8 cellular contexts compared by ENCODE assay signal in the genomic region with DNA sequence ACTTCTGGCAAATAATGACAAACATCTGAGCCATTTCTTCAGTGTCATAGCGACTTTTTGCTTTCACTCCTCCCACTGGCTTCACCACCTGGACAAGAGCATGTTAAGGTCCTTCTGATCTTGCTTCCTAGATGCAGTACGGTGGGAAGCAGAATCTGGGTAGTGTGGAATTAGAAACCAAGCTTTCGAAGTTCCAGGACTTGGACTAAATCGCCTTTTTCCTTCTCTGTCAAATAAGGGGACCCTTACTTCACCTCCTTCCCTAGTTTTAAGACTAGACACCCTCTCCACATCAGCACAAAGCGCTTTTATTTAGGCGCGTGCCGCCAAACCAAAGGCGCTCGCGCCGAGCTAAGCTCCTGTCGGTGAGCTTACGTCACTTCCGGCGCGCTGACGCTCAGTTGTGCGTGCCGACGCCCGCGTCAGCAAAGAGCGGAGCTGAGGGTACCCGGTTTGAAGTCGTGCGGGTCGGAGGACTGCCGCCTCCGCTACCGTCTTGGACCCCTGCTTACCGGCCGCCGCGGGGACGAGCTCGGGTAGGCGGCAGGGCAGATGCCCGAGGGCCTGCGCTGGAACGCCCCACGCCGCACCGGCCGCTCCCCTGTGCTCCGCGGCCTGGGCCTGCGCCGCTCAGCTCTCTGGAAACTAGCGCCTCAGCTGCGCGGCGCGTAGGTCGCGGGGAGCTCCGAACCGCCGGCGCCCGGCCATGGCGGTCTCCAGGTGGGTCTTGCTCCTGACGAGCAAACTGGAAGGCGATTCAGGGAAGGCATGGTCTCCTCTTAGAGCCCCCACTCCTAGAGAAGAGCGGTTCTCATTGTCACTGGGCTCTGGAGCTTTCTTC. TPM values are rescaled to one million over a fixed set of nuclear protein-coding genes. Genes with fewer than 3 reads are reported as not detected.
DNase-seq lines count a peak whose midpoint lies in the region; ATAC-seq and TF ChIP-seq lines count a peak whose summit lies in the region.

A gene (plus strand): TSS at position 400 of the 841 bp plus-strand sequence. CDS start 307 bp downstream, at position 707.

- intact Hi-C loops in lower leg skin (cut with DNase I; ENCODE audit: low total_unique reads) = no loop called here

- CTCF ChIA-PET in activated CD4-positive, alpha-beta memory T cell treated with anti-CD3 and anti-CD28 coated beads, Interleukin-2, amount 10 ng/mL, durations not matched to agents 7 days and 5 days (lab: Charles Lee) = interaction anchor here (0.7 to 2.8 kb wide), 10 partner anchors 9 to 673 kb away, joined by 3 to 26 read pairs (median 6); a partner anchor contains a TSS

- H3K27ac Mint-ChIP-seq in activated CD4-positive, alpha-beta memory T cell treated with anti-CD3 and anti-CD28 coated beads, Interleukin-2, amount 10 ng/mL, durations not matched to agents 7 days and 5 days = peak within 1 kb of the TSS; percentile 96

- peaks cover 45% of the 10 kb centered on the region for H3K4me1 Mint-ChIP-seq in activated CD4-positive, alpha-beta memory T cell treated with anti-CD3 and anti-CD28 coated beads, Interleukin-2, amount 10 ng/mL, durations not matched to agents 7 days and 5 days

- DNase-seq in NCI-H82 (lab: John Stamatoyannopoulos, UW) (peak; percentile 93), ecto neural progenitor cell (ENCODE audit: low spot score) (peak; percentile 93), lower leg skin (ENCODE audit: low spot score in 2 of 2) (peak; percentile 87 to 97)
- peak; percentile 92 for DNase-seq in activated CD4-positive, alpha-beta memory T cell treated with anti-CD3 and anti-CD28 coated beads, Interleukin-2, amount 10 ng/mL, durations not matched to agents 7 days and 5 days
- DNase-seq in stimulated activated CD4-positive, alpha-beta T cell treated with anti-CD3 and anti-CD28 coated beads, TNF-alpha, amount 100 ng/mL, for 1 hour (ENCODE audit: low read depth in 3 of 3, low spot score in 1 of 3) = peak; percentile 70 to 82 (median 80)

- H3K36me3 Mint-ChIP-seq in activated CD4-positive, alpha-beta memory T cell treated with anti-CD3 and anti-CD28 coated beads, Interleukin-2, amount 10 ng/mL, durations not matched to agents 7 days and 5 days (ENCODE audit: low read depth) = peaks cover 20% of the 10 kb centered on the region

- H3K27ac ChIP-seq in C4-2B = peak within 1 kb of the TSS; percentile 86

- H3K27me3 Mint-ChIP-seq in activated CD4-positive, alpha-beta memory T cell treated with anti-CD3 and anti-CD28 coated beads, Interleukin-2, amount 10 ng/mL, durations not matched to agents 7 days and 5 days = peaks cover 2% of the 10 kb centered on the region

- H3K4me3 Mint-ChIP-seq in activated CD4-positive, alpha-beta memory T cell treated with anti-CD3 and anti-CD28 coated beads, Interleukin-2, amount 10 ng/mL, durations not matched to agents 7 days and 5 days = peak within 1 kb of the TSS; percentile 94

- H3K9me3 Mint-ChIP-seq in activated CD4-positive, alpha-beta memory T cell treated with anti-CD3 and anti-CD28 coated beads, Interleukin-2, amount 10 ng/mL, durations not matched to agents 7 days and 5 days = peaks cover 2% of the 10 kb centered on the region

- peak within 1 kb of the TSS; percentile 35 for H3K4me3 ChIP-seq in lower leg skin (ENCODE audit: low read depth, poor library complexity, severe bottlenecking)

- POLR2A ChIA-PET in activated CD4-positive, alpha-beta memory T cell treated with anti-CD3 and anti-CD28 coated beads, Interleukin-2, amount 10 ng/mL, durations not matched to agents 7 days and 5 days (lab: Charles Lee) = interaction anchor here (0.7 to 4.9 kb wide), 28 partner anchors 9 to 923 kb away, joined by 3 to 56 read pairs (median 6); a partner anchor contains a TSS

- ATAC-seq in GM19328 (IDR thresholded peaks at IDR 0.05; ENCODE audit: unreplicated experiment) (peak; percentile 96), HG03520 (IDR thresholded peaks at IDR 0.05; ENCODE audit: unreplicated experiment) (peak; percentile 96)

- WGBS in lower leg skin, 2 donors = 0% methylated on average over 27 to 40 of the region's 65 CpGs

- no peak for TF ChIP-seq CTCF in C4-2B (conservative IDR thresholded peaks at IDR 0.05)
- no peak for TF ChIP-seq CTCF in lower leg skin (IDR thresholded peaks at IDR 0.05)

- TF ChIP-seq POLR2A in lower leg skin (IDR thresholded peaks at IDR 0.05) = peak in 1 of 2 donors; percentile 87

RNA-seq across cellular contexts. Expression of the gene that starts here (rescaled TPM):
- 10 to 100 TPM; 51.3 to 54.9 TPM for total RNA-seq in activated CD4-positive, alpha-beta memory T cell treated with anti-CD3 and anti-CD28 coated beads, Interleukin-2, amount 10 ng/mL, durations not matched to agents 7 days and 5 days
- 10 to 100 TPM; 35.5 to 78.3 (median 43.1) TPM for total RNA-seq in lower leg skin

Comparison
In these comparisons a context has a peak if more than half of its experiments do, and no peak if none do; other contexts are left out.
1. Peak in every context shown above with its lines: DNase-seq, ATAC-seq, H3K4me3 ChIP-seq and H3K27ac ChIP-seq.